ENCODE assay signal across 19 cellular contexts in the genomic region with DNA sequence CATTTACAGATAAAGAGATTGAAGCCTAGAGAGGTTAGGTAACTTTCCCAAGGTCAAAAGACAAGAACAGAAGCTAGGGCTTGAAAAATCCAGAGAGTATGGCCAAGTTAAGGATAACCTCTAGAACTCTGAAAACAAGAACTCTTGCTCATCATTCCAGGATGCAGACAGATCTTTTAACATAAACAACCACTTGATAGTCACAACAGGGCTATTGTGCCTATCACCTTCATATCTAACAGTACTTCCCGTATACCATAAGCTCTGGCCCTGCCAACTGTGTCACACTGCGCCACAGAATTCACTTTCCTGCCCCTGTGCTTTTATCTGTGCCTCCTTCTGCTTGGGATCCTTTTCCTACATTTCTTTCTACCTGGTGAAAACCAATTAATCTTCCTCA. TPM values are rescaled to one million over a fixed set of nuclear protein-coding genes. Genes with fewer than 3 reads are reported as not detected.
A peak's percentile ranks its signal among the peaks of the same experiment; 100 is the strongest.
DNase-seq lines count a peak whose midpoint lies in the region; ATAC-seq and TF ChIP-seq lines count a peak whose summit lies in the region.
"Had no signal": no experiment of that assay in that cellular context is flagged by ENCODE, and none has a peak within 500 bp of the region (broad histone marks: within the 10 kb centered on the region; RNA-seq: fewer than 3 reads in every experiment).

No MANE protein-coding gene starts in this region.

- no peaks in the 10 kb centered on the region for H3K9me3 ChIP-seq in CD4-positive, CD25-positive, alpha-beta regulatory T cell (ENCODE audit: control insufficient read depth in 2 of 2, low read length in 2 of 2)
- H3K9me3 ChIP-seq in gastrocnemius medialis = no peaks in the 10 kb centered on the region
- H3K9me3 ChIP-seq: lower lobe of right lung, testis had no signal

- no peak overlapping the region for H3K4me3 ChIP-seq in CD4-positive, CD25-positive, alpha-beta regulatory T cell (ENCODE audit: low read depth, low read length)
- H3K4me3 ChIP-seq in gastrocnemius medialis = no peak overlapping the region
- H3K4me3 ChIP-seq: lower lobe of right lung, smooth muscle cell, testis had no signal

- peaks cover 36% of the 10 kb centered on the region for H3K36me3 Mint-ChIP-seq in CD4-positive, CD25-positive, alpha-beta regulatory T cell
- H3K36me3 Mint-ChIP-seq in activated naive CD8-positive, alpha-beta T cell = peaks cover 8% of the 10 kb centered on the region

- H3K27ac ChIP-seq in CD4-positive, CD25-positive, alpha-beta regulatory T cell (ENCODE audit: insufficient read depth, low read length, poor library complexity, severe bottlenecking) = no peak overlapping the region
- H3K27ac ChIP-seq in gastrocnemius medialis = no peak overlapping the region
- H3K27ac ChIP-seq: brain microvascular endothelial cell, lower lobe of right lung, testis had no signal

- TF ChIP-seq POLR2A in gastrocnemius medialis (IDR thresholded peaks at IDR 0.05) = no peak

- H3K4me1 Mint-ChIP-seq in CD4-positive, CD25-positive, alpha-beta regulatory T cell = peaks cover 4 to 27% (median 11%) of the 10 kb centered on the region in 4 donors
- peaks cover 12% of the 10 kb centered on the region for H3K4me1 Mint-ChIP-seq in activated naive CD8-positive, alpha-beta T cell (ENCODE audit: low read depth)

- ATAC-seq in CD4-positive, CD25-positive, alpha-beta regulatory T cell (ENCODE audit: low read depth in 2 of 2) = no peak
- ATAC-seq in HG03196 (IDR thresholded peaks at IDR 0.05; ENCODE audit: unreplicated experiment) (no peak), GM21447 (IDR thresholded peaks at IDR 0.05; ENCODE audit: unreplicated experiment) (no peak), gastrocnemius medialis (no peak)
- ATAC-seq: lower lobe of right lung had no signal

- H3K4me1 ChIP-seq in CD4-positive, CD25-positive, alpha-beta regulatory T cell (ENCODE audit: control insufficient read depth, insufficient read depth, low read length, poor library complexity, severe bottlenecking) = no peaks in the 10 kb centered on the region
- no peaks in the 10 kb centered on the region for H3K4me1 ChIP-seq in gastrocnemius medialis
- H3K4me1 ChIP-seq: lower lobe of right lung, testis had no signal

- in situ Hi-C loops in gastrocnemius medialis (cut with MboI; ENCODE audit: low sequenced_read_pairs in 4 of 4) = no loop called here

- no peak for TF ChIP-seq CTCF in gastrocnemius medialis (IDR thresholded peaks at IDR 0.05 in 4 of 5, conservative IDR thresholded peaks at IDR 0.05 in 1 of 5)

- H3K9me3 Mint-ChIP-seq in CD4-positive, CD25-positive, alpha-beta regulatory T cell = no peaks in the 10 kb centered on the region
- no peaks in the 10 kb centered on the region for H3K9me3 Mint-ChIP-seq in activated naive CD8-positive, alpha-beta T cell (ENCODE audit: low read depth)
- H3K9me3 Mint-ChIP-seq: naive B cell had no signal

- intact Hi-C loops in gastrocnemius medialis (cut with DNase I; ENCODE audit: low total_unique reads) = no loop called here

- H3K27ac Mint-ChIP-seq in CD4-positive, CD25-positive, alpha-beta regulatory T cell = peak overlapping the region in 2 of 3 donors; percentile 53 to 76
- peak overlapping the region; percentile 7 for H3K27ac Mint-ChIP-seq in activated naive CD8-positive, alpha-beta T cell

- no peak for DNase-seq in CD4-positive, CD25-positive, alpha-beta regulatory T cell
- DNase-seq in COLO829 (ENCODE audit: low spot score) = peak; percentile 62
- peak; percentile 19 for DNase-seq in islet precursor cell
- DNase-seq in NCI-H748 (lab: John Stamatoyannopoulos, UW; ENCODE audit: unreplicated experiment) = no peak
- no peak for DNase-seq in gastrocnemius medialis
- DNase-seq: activated gamma-delta T cell; brain microvascular endothelial cell; cortex of kidney; HCEC 1CT; KBM-7; lower lobe of right lung; naive B cell; NCI-H187 treated with DMSO at 0.1 percent for 48 hours; stimulated activated CD8-positive, alpha-beta memory T cell treated with anti-CD3 and anti-CD28 coated beads, Interleukin-4, amount 100 ng/mL, for 48 hours; testis had no signal

- H3K4me3 Mint-ChIP-seq in CD4-positive, CD25-positive, alpha-beta regulatory T cell = no peak overlapping the region
- no peak overlapping the region for H3K4me3 Mint-ChIP-seq in activated naive CD8-positive, alpha-beta T cell
- H3K4me3 Mint-ChIP-seq: naive B cell had no signal

- H3K36me3 ChIP-seq in CD4-positive, CD25-positive, alpha-beta regulatory T cell (ENCODE audit: control insufficient read depth, insufficient read depth, low read length) = peaks cover 58% of the 10 kb centered on the region
- H3K36me3 ChIP-seq in gastrocnemius medialis = peaks cover 0 to 90% of the 10 kb centered on the region in 2 donors

- H3K27me3 Mint-ChIP-seq in CD4-positive, CD25-positive, alpha-beta regulatory T cell = no peaks in the 10 kb centered on the region
- H3K27me3 Mint-ChIP-seq in activated naive CD8-positive, alpha-beta T cell = no peaks in the 10 kb centered on the region
- H3K27me3 Mint-ChIP-seq: naive B cell had no signal

- H3K27me3 ChIP-seq in CD4-positive, CD25-positive, alpha-beta regulatory T cell (ENCODE audit: control insufficient read depth, insufficient read depth, low read length) = no peaks in the 10 kb centered on the region
- H3K27me3 ChIP-seq in gastrocnemius medialis = no peaks in the 10 kb centered on the region
- H3K27me3 ChIP-seq: brain microvascular endothelial cell, testis had no signal

RNA-seq across cellular contexts. Expression of gene ERP29, which starts 18.2 kb away (rescaled TPM):
- total RNA-seq in CD4-positive, CD25-positive, alpha-beta regulatory T cell = 103 TPM
- polyA plus RNA-seq in CD4-positive, CD25-positive, alpha-beta regulatory T cell = 100 to 1,000 TPM; 188 to 218 (median 207) TPM
- total RNA-seq in gastrocnemius medialis = 10 to 100 TPM in 3 of 4 donors, 1 to 10 TPM in 1; 9.9 to 20.9 (median 16.8) TPM

RNA-seq across cellular contexts. Expression of gene TMEM116, which starts 18.5 kb away (rescaled TPM):
- 20.2 TPM for total RNA-seq in CD4-positive, CD25-positive, alpha-beta regulatory T cell
- 10 to 100 TPM; 25.2 to 38.4 (median 30.7) TPM for polyA plus RNA-seq in CD4-positive, CD25-positive, alpha-beta regulatory T cell
- total RNA-seq in gastrocnemius medialis = 1 to 10 TPM; 1.9 to 8.5 (median 4.3) TPM

Comparison
In these comparisons a context has a peak if more than half of its experiments do, and no peak if none do; other contexts are left out.
1. DNase-seq: peak in COLO829 (single experiment) and islet precursor cell (single experiment); none in CD4-positive, CD25-positive, alpha-beta regulatory T cell (0 of 3), NCI-H748 (single experiment) and gastrocnemius medialis (0 of 2).